In genomic region chr10:101625821-101626412, GRCh38 we compare ENCODE assay signal across 18 cellular contexts. TPM values are rescaled to one million over a fixed set of nuclear protein-coding genes. Genes with fewer than 3 reads are reported as not detected.
DNase-seq lines count a peak whose midpoint lies in the region; ATAC-seq and TF ChIP-seq lines count a peak whose summit lies in the region.
"Had no signal": no experiment of that assay in that cellular context is flagged by ENCODE, and none has a peak within 500 bp of the region (broad histone marks: within the 10 kb centered on the region; RNA-seq: fewer than 3 reads in every experiment).

No MANE protein-coding gene starts in this region.

- peaks cover 70% of the 10 kb centered on the region for H3K36me3 Mint-ChIP-seq in MCF 10A (ENCODE audit: insufficient read depth, unreplicated experiment)
- H3K36me3 Mint-ChIP-seq in GM23338 (ENCODE audit: low read depth): peaks cover 8% of the 10 kb centered on the region

- no peak overlapping the region for H3K4me3 ChIP-seq in breast epithelium
- no peak overlapping the region for H3K4me3 ChIP-seq in heart left ventricle
- H3K4me3 ChIP-seq in upper lobe of right lung: no peak overlapping the region
- no peak overlapping the region for H3K4me3 ChIP-seq in GM23338
- H3K4me3 ChIP-seq: MG63, SK-N-MC had no signal

- no TSS peak for BruUV-seq in MCF 10A (replicated peaks; lab: Mats Ljungman, UMichigan)

- H3K4me1 ChIP-seq in breast epithelium: no peaks in the 10 kb centered on the region
- H3K4me1 ChIP-seq in heart left ventricle: peaks cover 0 to 31% (median 3%) of the 10 kb centered on the region in 12 donors
- no peaks in the 10 kb centered on the region for H3K4me1 ChIP-seq in upper lobe of right lung
- no peaks in the 10 kb centered on the region for H3K4me1 ChIP-seq in GM23338 (ENCODE audit: insufficient read depth)

- H3K4me1 Mint-ChIP-seq in MCF 10A (ENCODE audit: insufficient read depth, unreplicated experiment): no peaks in the 10 kb centered on the region
- peaks cover 5% of the 10 kb centered on the region; the same call in 1 of the 3 replicates for H3K4me1 Mint-ChIP-seq in GM23338

- H3K27ac Mint-ChIP-seq in MCF 10A (ENCODE audit: low read depth, unreplicated experiment): peak overlapping the region; percentile 79
- no peak overlapping the region for H3K27ac Mint-ChIP-seq in GM23338
- H3K27ac Mint-ChIP-seq: T-helper 2 cell treated with Interferon-gamma antibody and Interleukin-4, amounts not matched to agents 5 μg/mL and 100 μg/mL, for 36 hours; type B pancreatic cell had no signal

- H2AFZ ChIP-seq in GM23338: no peak overlapping the region

- no peak overlapping the region for H3K4me2 ChIP-seq in GM23338

- H3K27me3 Mint-ChIP-seq in MCF 10A (ENCODE audit: insufficient read depth, unreplicated experiment) (no peaks in the 10 kb centered on the region), GM23338 (ENCODE audit: insufficient read depth, low read depth, poor library complexity) (peaks cover 4% of the 10 kb centered on the region)
- H3K27me3 Mint-ChIP-seq: activated B cell treated with CpG ODN at 0.5 μM for 24 hours, type B pancreatic cell had no signal

- H3F3A ChIP-seq in GM23338 (replicated peaks; ENCODE audit: low read depth): no peaks in the 10 kb centered on the region

- TF ChIP-seq POLR2A in breast epithelium (IDR thresholded peaks at IDR 0.05): no peak
- TF ChIP-seq POLR2A in heart left ventricle (IDR thresholded peaks at IDR 0.05): no peak

- H3K9me3 ChIP-seq in breast epithelium: no peaks in the 10 kb centered on the region
- peaks cover 0 to 3% (median 0%) of the 10 kb centered on the region in 12 donors for H3K9me3 ChIP-seq in heart left ventricle
- no peaks in the 10 kb centered on the region for H3K9me3 ChIP-seq in upper lobe of right lung
- H3K9me3 ChIP-seq: MG63 had no signal

- no peak overlapping the region for H3K27ac ChIP-seq in breast epithelium
- H3K27ac ChIP-seq in RWPE1: peak overlapping the region; percentile 42
- no peak overlapping the region for H3K27ac ChIP-seq in heart left ventricle
- H3K27ac ChIP-seq in upper lobe of right lung: no peak overlapping the region
- H3K27ac ChIP-seq in GM23338 (ENCODE audit: low read depth): no peak overlapping the region
- H3K27ac ChIP-seq: SK-N-MC had no signal

- H3K27me3 ChIP-seq in breast epithelium (no peaks in the 10 kb centered on the region), heart left ventricle (no peaks in the 10 kb centered on the region), upper lobe of right lung (no peaks in the 10 kb centered on the region), GM23338 (ENCODE audit: insufficient read depth) (no peaks in the 10 kb centered on the region)
- H3K27me3 ChIP-seq: MG63 had no signal

- 25 to 39% (median 28%) methylated on average over 1 of the region's 1 CpG for WGBS in heart left ventricle, 4 donors

- DNase-seq in MCF 10A (ENCODE audit: unreplicated experiment) (no peak), breast epithelium (ENCODE audit: low spot score in 2 of 2) (no peak), RWPE1 (ENCODE audit: low spot score) (no peak), heart left ventricle (peak in 2 of 5 donors; percentile 32 to 53), upper lobe of right lung (peak; percentile 8), GM23338 (ENCODE audit: low spot score) (no peak)
- no peak for DNase-seq in stimulated activated CD4-positive, alpha-beta T cell treated with anti-CD3 and anti-CD28 coated beads, Interleukin-4, amount 100 ng/mL, for 1 hour
- DNase-seq: activated B cell treated with CpG ODN at 0.5 μM for 24 hours; cerebellar nuclear complex; DND-41; kidney glomerular epithelial cell; MG63; NCI-H187; stimulated activated naive CD4-positive, alpha-beta T cell had no signal

- POLR2A ChIA-PET in MCF 10A (lab: Yijun Ruan, JAX): no interaction called here
- POLR2A ChIA-PET in RWPE1 (lab: Yijun Ruan, JAX; ENCODE audit: low non-redundant PET): interaction anchor here (0.6 kb wide), 1 partner anchor 247 kb away, joined by 3 read pairs; no protein-coding TSS in a partner anchor

- no peaks in the 10 kb centered on the region for H3K9me3 Mint-ChIP-seq in MCF 10A (ENCODE audit: unreplicated experiment)
- no peaks in the 10 kb centered on the region for H3K9me3 Mint-ChIP-seq in GM23338
- H3K9me3 Mint-ChIP-seq: activated B cell treated with CpG ODN at 0.5 μM for 24 hours; T-helper 2 cell treated with Interferon-gamma antibody and Interleukin-4, amounts not matched to agents 5 μg/mL and 100 μg/mL, for 36 hours; type B pancreatic cell had no signal

- ATAC-seq in heart left ventricle (peak in 3 of 4 donors; percentile 40 to 67 (median 63)), upper lobe of right lung (no peak), HG02970 (IDR thresholded peaks at IDR 0.05; ENCODE audit: low FRiP score, unreplicated experiment) (no peak), GM23338 (no peak)

- no peaks in the 10 kb centered on the region for H3K79me2 ChIP-seq in GM23338 (replicated peaks; ENCODE audit: insufficient read depth)

- TF ChIP-seq CTCF in MCF 10A (IDR thresholded peaks at IDR 0.05; ENCODE audit: unreplicated experiment): no peak
- TF ChIP-seq CTCF in breast epithelium (IDR thresholded peaks at IDR 0.05): no peak
- TF ChIP-seq CTCF in RWPE1 (conservative IDR thresholded peaks at IDR 0.05; ENCODE audit: low read depth): no peak
- TF ChIP-seq CTCF in heart left ventricle (IDR thresholded peaks at IDR 0.05): no peak
- TF ChIP-seq CTCF in upper lobe of right lung (IDR thresholded peaks at IDR 0.05): no peak
- TF ChIP-seq CTCF in GM23338 (conservative IDR thresholded peaks at IDR 0.05; ENCODE audit: low read depth in 2 of 2): no peak

- no peaks in the 10 kb centered on the region for H3K36me3 ChIP-seq in breast epithelium
- H3K36me3 ChIP-seq in heart left ventricle: peaks cover 0 to 53% (median 37%) of the 10 kb centered on the region in 9 donors
- peaks cover 49% of the 10 kb centered on the region for H3K36me3 ChIP-seq in upper lobe of right lung
- H3K36me3 ChIP-seq in GM23338 (ENCODE audit: insufficient read depth): peaks cover 3% of the 10 kb centered on the region; the same call in 1 of the 2 replicates

- CTCF ChIA-PET in MCF 10A (lab: Yijun Ruan, JAX): interaction anchor here (0.8 to 1.2 kb wide), 3 partner anchors 22 to 1130 kb away, joined by 3 to 4 read pairs (median 3); no protein-coding TSS in a partner anchor
- CTCF ChIA-PET in RWPE1 (lab: Yijun Ruan, JAX): no interaction called here

- intact Hi-C loops in MCF 10A (cut with micrococcal nuclease) (no loop called here), breast epithelium (cut with DNase I; ENCODE audit: low total_unique reads) (no loop called here), heart left ventricle (cut with DNase I) (no loop called here), upper lobe of right lung (cut with DNase I) (no loop called here)

- no peaks in the 10 kb centered on the region for H4K20me1 ChIP-seq in GM23338 (replicated peaks; ENCODE audit: insufficient read depth)

- no peaks in the 10 kb centered on the region for H3K9me2 ChIP-seq in GM23338 (ENCODE audit: insufficient read depth)

- H3K4me3 Mint-ChIP-seq in MCF 10A (ENCODE audit: unreplicated experiment): no peak overlapping the region
- H3K4me3 Mint-ChIP-seq in GM23338: no peak overlapping the region
- H3K4me3 Mint-ChIP-seq: activated B cell treated with CpG ODN at 0.5 μM for 24 hours; T-helper 2 cell treated with Interferon-gamma antibody and Interleukin-4, amounts not matched to agents 5 μg/mL and 100 μg/mL, for 36 hours; type B pancreatic cell had no signal

TF ChIP-seq in GM23338, 12 proteins besides CTCF, POLR2A, EP300 and RAD21:
- TF ChIP-seq POLR2AphosphoS5 (IDR thresholded peaks at IDR 0.05; ENCODE audit: low read depth): no peak
- no peak for TF ChIP-seq REST (IDR thresholded peaks at IDR 0.05; ENCODE audit: unreplicated experiment)

RNA-seq across cellular contexts. Expression of gene DPCD, which starts 37.8 kb away (rescaled TPM):
- total RNA-seq in MCF 10A (2022) (24.2 and 25.7 TPM in 2 replicates), breast epithelium (10 to 100 TPM; 17.0 to 25.9 (median 24.7) TPM), heart left ventricle (10 to 100 TPM; 16.3 to 42.9 (median 23.2) TPM), upper lobe of right lung (7.2 TPM)
- polyA plus RNA-seq in heart left ventricle (10 to 100 TPM; 29.9 to 41.3 TPM), GM23338 (2016; fragmentation: Nextera tagmentation; extraction: Ambion mirVana) (36.3 and 38.1 TPM in 2 replicates)
- 22.5 and 48.4 TPM in 2 replicates for total RNA-seq in GM23338 (2014; rRNA removed; shearing (Covaris generic))

RNA-seq across cellular contexts. Expression of gene POLL, which starts 37.9 kb away (rescaled TPM):
- total RNA-seq in MCF 10A (2022) (38.5 and 40.7 TPM in 2 replicates), breast epithelium (10 to 100 TPM; 19.5 to 31.6 (median 20.3) TPM), heart left ventricle (10 to 100 TPM; 12.3 to 21.6 (median 18.0) TPM), upper lobe of right lung (30.4 TPM)
- polyA plus RNA-seq in heart left ventricle (10 to 100 TPM; 13.0 to 15.8 TPM), GM23338 (2016; fragmentation: Nextera tagmentation; extraction: Ambion mirVana) (17.3 and 18.2 TPM in 2 replicates)
- total RNA-seq in GM23338 (2014; rRNA removed; shearing (Covaris generic)): 24.0 and 24.3 TPM in 2 replicates

Comparison
In these comparisons a context has a peak if more than half of its experiments do, and no peak if none do; other contexts are left out.
1. ATAC-seq: peak in heart left ventricle (3 of 4); none in upper lobe of right lung (single experiment), HG02970 (single experiment) and GM23338 (single experiment).